1 cellular context compared by ENCODE assay signal in genomic region chr1:2783435-2784397, GRCh38.
TF ChIP-seq lines count a peak whose summit lies in the region.

No MANE protein-coding gene starts in this region.

TF ChIP-seq in SK-N-SH, 30 proteins besides CTCF, POLR2A, EP300 and RAD21:
- no peak for TF ChIP-seq YY1 (IDR thresholded peaks at IDR 0.05; ENCODE audit: low read depth)
- no peak for TF ChIP-seq POLR2AphosphoS5 (IDR thresholded peaks at IDR 0.05; ENCODE audit: low read depth, low read length)
